Comparison of ENCODE assay signal across 22 cellular contexts in the genomic region with DNA sequence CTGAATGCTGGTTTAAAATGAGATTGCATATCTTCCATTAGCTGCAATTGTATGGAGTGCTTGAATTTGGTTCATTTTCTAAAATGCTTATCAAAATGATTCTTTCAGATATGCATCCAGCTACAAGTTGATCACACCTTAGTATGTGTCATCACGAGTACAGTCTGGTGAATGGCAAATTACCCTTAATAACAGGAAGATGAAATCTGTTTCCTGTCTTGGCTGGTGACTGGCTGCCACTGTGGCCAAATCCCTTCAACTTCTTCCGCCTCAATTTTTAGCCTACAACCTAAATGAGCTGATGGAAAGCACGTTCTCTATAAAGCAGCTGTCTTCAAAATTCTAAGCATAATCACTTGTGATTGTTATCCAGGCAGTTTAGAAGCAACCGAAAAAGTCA.
"Had no signal": no experiment of that assay in that cellular context is flagged by ENCODE, and none has a peak within 500 bp of the region (broad histone marks: within the 10 kb centered on the region; RNA-seq: fewer than 3 reads in every experiment).

No MANE protein-coding gene starts in this region.

- H3K27ac ChIP-seq: brain microvascular endothelial cell, coronary artery, esophagus muscularis mucosa, left ventricle myocardium inferior, spleen, suprapubic skin, tibial artery, upper lobe of right lung had no signal

- H3K27ac Mint-ChIP-seq: nephron; T-helper 2 cell treated with Interferon-gamma antibody and Interleukin-4, amounts not matched to agents 5 μg/mL and 100 μg/mL, for 36 hours had no signal

- H3K4me1 Mint-ChIP-seq: nephron had no signal

- H3K4me3 ChIP-seq: coronary artery, esophagus muscularis mucosa, left ventricle myocardium inferior, spleen, suprapubic skin, tibial artery, upper lobe of right lung had no signal

- DNase-seq: activated CD4-positive, alpha-beta T cell treated with anti-CD3 and anti-CD28 coated beads for 4 hours; activated CD4-positive, alpha-beta T cell treated with anti-CD3 and anti-CD28 coated beads, Interleukin-2, amount 50 U/mL, for 4 hours; activated CD8-positive, alpha-beta memory T cell treated with anti-CD3 and anti-CD28 coated beads, Interleukin-2, amount 50 U/mL, for 4 hours; activated gamma-delta T cell; activated naive CD4-positive, alpha-beta T cell treated with anti-CD3 and anti-CD28 coated beads, Interleukin-2, amount 50 U/mL, for 16 hours; activated T-cell treated with anti-CD3 and anti-CD28 coated beads, Interleukin-2, amount 50 U/mL, for 1 hour; amniotic stem cell; brain microvascular endothelial cell; islet precursor cell; left ventricle myocardium inferior; mammary epithelial cell; posterior cingulate gyrus; right cardiac atrium; spleen; stimulated activated naive CD4-positive, alpha-beta T cell; tibial artery; upper lobe of right lung had no signal

- ATAC-seq: right cardiac atrium, upper lobe of right lung had no signal

- H3K9me3 Mint-ChIP-seq: nephron; T-helper 2 cell treated with Interferon-gamma antibody and Interleukin-4, amounts not matched to agents 5 μg/mL and 100 μg/mL, for 36 hours had no signal

- H3K4me1 ChIP-seq: esophagus muscularis mucosa, left ventricle myocardium inferior, spleen, suprapubic skin, tibial artery, upper lobe of right lung had no signal

- H3K27me3 ChIP-seq: brain microvascular endothelial cell, esophagus muscularis mucosa, spleen, suprapubic skin, tibial artery, upper lobe of right lung had no signal

- H3K4me3 Mint-ChIP-seq: nephron; T-helper 2 cell treated with Interferon-gamma antibody and Interleukin-4, amounts not matched to agents 5 μg/mL and 100 μg/mL, for 36 hours had no signal

- H3K36me3 ChIP-seq: brain microvascular endothelial cell, esophagus muscularis mucosa, left ventricle myocardium inferior, spleen, suprapubic skin, tibial artery, upper lobe of right lung had no signal

- H3K9me3 ChIP-seq: esophagus muscularis mucosa, left ventricle myocardium inferior, spleen, suprapubic skin, tibial artery, upper lobe of right lung had no signal
